In genomic region chr3:13091898-13092620, GRCh38 we compare ENCODE assay signal across 8 cellular contexts. TPM values are rescaled to one million over a fixed set of nuclear protein-coding genes. Genes with fewer than 3 reads are reported as not detected.
DNase-seq lines count a peak whose midpoint lies in the region; ATAC-seq and TF ChIP-seq lines count a peak whose summit lies in the region.

No MANE protein-coding gene starts in this region.

- no peaks in the 10 kb centered on the region for H3K36me3 ChIP-seq in esophagus squamous epithelium

- peaks cover 3 to 13% of the 10 kb centered on the region in 2 donors for H3K4me1 Mint-ChIP-seq in natural killer cell
- H3K4me1 Mint-ChIP-seq in stimulated activated effector memory CD8-positive, alpha-beta T cell treated with anti-CD3 and anti-CD28 coated beads, Interleukin-12 subunit alpha, Interleukin-12 subunit beta, amount 100 ng/mL, for 72 hours: peaks cover 7% of the 10 kb centered on the region

- peaks cover 0 to 11% (median 9%) of the 10 kb centered on the region in 3 donors for H3K4me1 ChIP-seq in esophagus squamous epithelium

- H3K27ac Mint-ChIP-seq in natural killer cell: no peak overlapping the region
- no peak overlapping the region for H3K27ac Mint-ChIP-seq in stimulated activated effector memory CD8-positive, alpha-beta T cell treated with anti-CD3 and anti-CD28 coated beads, Interleukin-12 subunit alpha, Interleukin-12 subunit beta, amount 100 ng/mL, for 72 hours

- H3K9me3 ChIP-seq in esophagus squamous epithelium: no peaks in the 10 kb centered on the region

- H3K4me3 Mint-ChIP-seq in natural killer cell: no peak overlapping the region
- no peak overlapping the region for H3K4me3 Mint-ChIP-seq in stimulated activated effector memory CD8-positive, alpha-beta T cell treated with anti-CD3 and anti-CD28 coated beads, Interleukin-12 subunit alpha, Interleukin-12 subunit beta, amount 100 ng/mL, for 72 hours

- no peaks in the 10 kb centered on the region for H3K9me3 Mint-ChIP-seq in natural killer cell
- H3K9me3 Mint-ChIP-seq in stimulated activated effector memory CD8-positive, alpha-beta T cell treated with anti-CD3 and anti-CD28 coated beads, Interleukin-12 subunit alpha, Interleukin-12 subunit beta, amount 100 ng/mL, for 72 hours: no peaks in the 10 kb centered on the region

- H3K4me3 ChIP-seq in esophagus squamous epithelium: peak overlapping the region in 1 of 4 donors; percentile 16

- peaks cover 0 to 5% (median 0%) of the 10 kb centered on the region in 4 donors for H3K27me3 ChIP-seq in esophagus squamous epithelium

- peak; percentile 41 for ATAC-seq in HG03280 (IDR thresholded peaks at IDR 0.05; ENCODE audit: unreplicated experiment)
- ATAC-seq in natural killer cell: peak; percentile 78 to 98 (median 95)
- ATAC-seq in stimulated activated effector memory CD8-positive, alpha-beta T cell treated with anti-CD3 and anti-CD28 coated beads, Interleukin-12 subunit alpha, Interleukin-12 subunit beta, amount 100 ng/mL, for 72 hours: peak; percentile 79

- DNase-seq in NCI-H2171 treated with DMSO at 0.1 percent for 48 hours (lab: John Stamatoyannopoulos, UW) (peak; percentile 60), NCI-H2171 (lab: John Stamatoyannopoulos, UW) (no peak), OCI-M2 (lab: John Stamatoyannopoulos, UW; ENCODE audit: unreplicated experiment) (peak; percentile 1), activated T-cell treated with anti-CD3 and anti-CD28 coated beads for 48 hours (ENCODE audit: low read depth) (peak; percentile 66), esophagus squamous epithelium (lab: John Stamatoyannopoulos, UW) (no peak), natural killer cell (peak; percentile 81)
- peak; percentile 80 to 91 for DNase-seq in stimulated activated effector memory CD8-positive, alpha-beta T cell treated with anti-CD3 and anti-CD28 coated beads, Interleukin-12 subunit alpha, Interleukin-12 subunit beta, amount 100 ng/mL, for 72 hours (ENCODE audit: low spot score in 2 of 2)

- no peak for TF ChIP-seq POLR2A in esophagus squamous epithelium (IDR thresholded peaks at IDR 0.05)

- peaks cover 7 to 13% of the 10 kb centered on the region in 2 donors for H3K27me3 Mint-ChIP-seq in natural killer cell (ENCODE audit: low read depth in 2 of 2)

- intact Hi-C loops in esophagus squamous epithelium (cut with DNase I) (loop anchor here (5.0 to 10.0 kb wide), 3 partner anchors 193 to 555 kb away; no protein-coding TSS in a partner anchor), natural killer cell (cut with micrococcal nuclease) (loop anchor here (1.0 to 10.0 kb wide), 3 partner anchors 213 to 556 kb away; no protein-coding TSS in a partner anchor)

- TF ChIP-seq CTCF in esophagus squamous epithelium (IDR thresholded peaks at IDR 0.05) (peak; percentile 87 to 98 (median 95)), natural killer cell (IDR thresholded peaks at IDR 0.05) (peak; percentile 89)

- 0 to 40% methylated on average over 2 to 9 of the region's 20 CpGs for WGBS in esophagus squamous epithelium, 2 donors

- no peaks in the 10 kb centered on the region for H3K36me3 Mint-ChIP-seq in natural killer cell
- H3K36me3 Mint-ChIP-seq in stimulated activated effector memory CD8-positive, alpha-beta T cell treated with anti-CD3 and anti-CD28 coated beads, Interleukin-12 subunit alpha, Interleukin-12 subunit beta, amount 100 ng/mL, for 72 hours: no peaks in the 10 kb centered on the region

- no peak overlapping the region for H3K27ac ChIP-seq in esophagus squamous epithelium

RNA-seq across cellular contexts. Expression of gene IQSEC1, which starts 18.8 kb away (rescaled TPM):
- total RNA-seq in esophagus squamous epithelium (10 to 100 TPM in 2 of 4 donors, 1 to 10 TPM in 2; 7.3 to 27.1 (median 10.7) TPM), natural killer cell (100 to 1,000 TPM; 124 to 189 (median 138) TPM)

Comparison
In these comparisons a context has a peak if more than half of its experiments do, and no peak if none do; other contexts are left out.
1. DNase-seq: peak in NCI-H2171 treated with DMSO at 0.1 percent for 48 hours (single experiment), OCI-M2 (single experiment), activated T-cell treated with anti-CD3 and anti-CD28 coated beads for 48 hours (single experiment), natural killer cell (single experiment) and stimulated activated effector memory CD8-positive, alpha-beta T cell treated with anti-CD3 and anti-CD28 coated beads, Interleukin-12 subunit alpha, Interleukin-12 subunit beta, amount 100 ng/mL, for 72 hours (2 of 2); none in NCI-H2171 (single experiment) and esophagus squamous epithelium (single experiment).
2. ATAC-seq: peak in every context shown above with its lines; median percentile 95 in natural killer cell; 79 in stimulated activated effector memory CD8-positive, alpha-beta T cell treated with anti-CD3 and anti-CD28 coated beads, Interleukin-12 subunit alpha, Interleukin-12 subunit beta, amount 100 ng/mL, for 72 hours; 41 in HG03280.
3. RNA of gene IQSEC1, which starts 18.8 kb away (total RNA-seq): 124 to 189 TPM in natural killer cell; 7.3 to 27.1 TPM in esophagus squamous epithelium; every median in the first group is over 4 times any median in the second.